8 cellular contexts compared by ENCODE assay signal in the genomic region with DNA sequence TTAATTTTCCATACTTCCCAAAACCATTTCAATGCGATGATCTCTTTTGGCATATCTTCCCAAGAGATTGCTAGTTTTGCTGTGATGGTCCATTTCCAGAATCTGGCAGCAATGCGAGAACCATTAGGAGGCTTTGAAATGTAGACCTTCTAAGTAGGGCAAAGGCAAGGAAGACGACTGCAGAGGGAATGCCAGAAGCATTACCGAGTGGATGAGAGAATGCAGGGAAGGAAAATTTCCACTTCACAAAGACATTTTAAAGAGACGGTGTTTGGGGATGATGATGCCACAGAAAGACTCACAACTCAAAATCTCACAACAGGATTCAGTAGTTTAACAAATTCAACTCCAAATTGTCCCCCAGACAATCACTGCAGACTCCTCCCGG. TPM values are rescaled to one million over a fixed set of nuclear protein-coding genes. Genes with fewer than 3 reads are reported as not detected.
DNase-seq lines count a peak whose midpoint lies in the region; ATAC-seq and TF ChIP-seq lines count a peak whose summit lies in the region.

No MANE protein-coding gene starts in this region.

- H3K4me3 ChIP-seq in SJCRH30 (peak overlapping the region; percentile 66), fibroblast of lung (replicated peaks in 1 of 4; ENCODE audit: control extremely low read depth in 1 of 4, insufficient read depth in 1 of 4, low read depth in 3 of 4, low read length in 4 of 4) (peak overlapping the region; percentile 49 to 89 (median 65)), parathyroid adenoma (ENCODE audit: low read depth, low read length) (peak overlapping the region; percentile 68), body of pancreas (peak overlapping the region in 1 of 2 donors; percentile 94)

- H2AFZ ChIP-seq in fibroblast of lung (ENCODE audit: low read length) = peak overlapping the region; percentile 35
- H2AFZ ChIP-seq in parathyroid adenoma = peak overlapping the region; percentile 87

- H3K27me3 ChIP-seq in SJCRH30 (no peaks in the 10 kb centered on the region), fibroblast of lung (ENCODE audit: control insufficient read depth, insufficient read depth, low read length) (no peaks in the 10 kb centered on the region), parathyroid adenoma (ENCODE audit: control insufficient read depth, insufficient read depth, low read length) (no peaks in the 10 kb centered on the region), body of pancreas (no peaks in the 10 kb centered on the region)

- peak overlapping the region; percentile 81; the same call in 1 of the 2 replicates for H3K9ac ChIP-seq in ES-I3 (ENCODE audit: low read depth, low read length)
- peak overlapping the region; percentile 82 for H3K9ac ChIP-seq in fibroblast of lung (ENCODE audit: insufficient read depth, low read length)
- H3K9ac ChIP-seq in parathyroid adenoma = no peak overlapping the region

- H3K4me2 ChIP-seq in fibroblast of lung (ENCODE audit: extremely low read depth, insufficient read depth, low read length) (peak overlapping the region; percentile 97), parathyroid adenoma (ENCODE audit: low read length) (peak overlapping the region; percentile 79)

- no peaks in the 10 kb centered on the region for H3K36me3 ChIP-seq in ES-I3 (ENCODE audit: insufficient read depth, low read length)
- no peaks in the 10 kb centered on the region for H3K36me3 ChIP-seq in SJCRH30
- no peaks in the 10 kb centered on the region for H3K36me3 ChIP-seq in fibroblast of lung (ENCODE audit: control insufficient read depth, insufficient read depth, low read length)
- no peaks in the 10 kb centered on the region for H3K36me3 ChIP-seq in parathyroid adenoma (ENCODE audit: control insufficient read depth, insufficient read depth, low read length)
- H3K36me3 ChIP-seq in body of pancreas (replicated peaks in 1 of 2; ENCODE audit: insufficient read depth in 1 of 2, low read depth in 2 of 2) = no peaks in the 10 kb centered on the region

- intact Hi-C loops in body of pancreas (cut with DNase I) = no loop called here

- DNase-seq in SJCRH30 (no peak), fibroblast of lung (ENCODE audit: low read depth in 2 of 2) (peak; percentile 49 to 61), body of pancreas (no peak), NCI-H2029 treated with DMSO at 0.1 percent for 48 hours (lab: John Stamatoyannopoulos, UW) (no peak), inferior parietal cortex (ENCODE audit: extremely low spot score) (no peak)

- no peaks in the 10 kb centered on the region for H4K20me1 ChIP-seq in fibroblast of lung (ENCODE audit: control insufficient read depth, extremely low read depth, insufficient read depth, low read length)

- ATAC-seq in GM19463 (IDR thresholded peaks at IDR 0.05; ENCODE audit: unreplicated experiment) (no peak), body of pancreas (no peak)

- H3K4me1 ChIP-seq in ES-I3 (ENCODE audit: insufficient read depth, low read length) (peaks cover 8% of the 10 kb centered on the region; the same call in 1 of the 2 replicates), SJCRH30 (no peaks in the 10 kb centered on the region), fibroblast of lung (ENCODE audit: control insufficient read depth, extremely low read depth, insufficient read depth, low read length) (peaks cover 9% of the 10 kb centered on the region), parathyroid adenoma (no peaks in the 10 kb centered on the region), body of pancreas (peaks cover 17% of the 10 kb centered on the region)

- no peak for TF ChIP-seq POLR2A in body of pancreas (IDR thresholded peaks at IDR 0.05)

- H3K27ac ChIP-seq in SJCRH30 (no peak overlapping the region), fibroblast of lung (ENCODE audit: insufficient read depth, low read length) (peak overlapping the region; percentile 73), parathyroid adenoma (peak overlapping the region; percentile 82), body of pancreas (peak overlapping the region in 2 of 4 donors; percentile 77 to 82)

- H3K9me3 ChIP-seq in ES-I3 (ENCODE audit: control insufficient read depth, insufficient read depth, low read length) = no peaks in the 10 kb centered on the region
- H3K9me3 ChIP-seq in SJCRH30 (replicated peaks) = no peaks in the 10 kb centered on the region
- H3K9me3 ChIP-seq in fibroblast of lung (ENCODE audit: control insufficient read depth, insufficient read depth, low read depth, low read length) = no peaks in the 10 kb centered on the region
- no peaks in the 10 kb centered on the region for H3K9me3 ChIP-seq in parathyroid adenoma (ENCODE audit: control insufficient read depth, low read length)
- H3K9me3 ChIP-seq in body of pancreas = no peaks in the 10 kb centered on the region

- TF ChIP-seq CTCF in fibroblast of lung (conservative IDR thresholded peaks at IDR 0.05 in 1 of 2, IDR thresholded peaks at IDR 0.05 in 1 of 2; ENCODE audit: low read depth in 1 of 2, low read length in 2 of 2) (no peak), parathyroid adenoma (IDR thresholded peaks at IDR 0.05) (no peak), body of pancreas (IDR thresholded peaks at IDR 0.05) (no peak)

- H3K79me2 ChIP-seq in fibroblast of lung (ENCODE audit: control insufficient read depth, insufficient read depth, low read length) (no peaks in the 10 kb centered on the region), parathyroid adenoma (no peaks in the 10 kb centered on the region)

- WGBS in body of pancreas, 2 donors = 9 to 11% methylated on average over 6 of the region's 6 CpGs

RNA-seq across cellular contexts. Expression of a gene that starts 0.5 kb away (rescaled TPM):
- total RNA-seq in SJCRH30 (2014; rRNA removed; shearing (Covaris generic)) = 0.32 and 0.41 TPM in 2 replicates
- total RNA-seq in fibroblast of lung (1.8 and 6.4 TPM in 2 replicates), body of pancreas (1 to 10 TPM; 2.6 to 4.0 TPM)
- polyA plus RNA-seq in fibroblast of lung = 2.5 and 4.7 TPM in 2 replicates
- polyA plus RNA-seq in fibroblast of lung (2012) = 1.8 and 3.0 TPM in 2 replicates
- 0.19 and 0.67 TPM in 2 replicates for polyA minus RNA-seq in fibroblast of lung (ENCODE audit: low replicate concordance)

RNA-seq across cellular contexts. Expression of a gene that starts 2.0 kb away (rescaled TPM):
- not detected in 2 replicates for total RNA-seq in SJCRH30 (2014; rRNA removed; shearing (Covaris generic))
- total RNA-seq in fibroblast of lung (0.17 and 0.77 TPM in 2 replicates), body of pancreas (not detected)
- polyA plus RNA-seq in fibroblast of lung = 0.11 and 0.18 TPM in 2 replicates
- polyA plus RNA-seq in fibroblast of lung (2012) = 0.08 and 0.26 TPM in 2 replicates
- polyA minus RNA-seq in fibroblast of lung (ENCODE audit: low replicate concordance) = not detected in 2 replicates

Comparison
In these comparisons a context has a peak if more than half of its experiments do, and no peak if none do; other contexts are left out.
1. DNase-seq: peak in fibroblast of lung (2 of 2); none in SJCRH30 (0 of 2), body of pancreas (0 of 4), NCI-H2029 treated with DMSO at 0.1 percent for 48 hours (single experiment) and inferior parietal cortex (single experiment).